In the genomic region with DNA sequence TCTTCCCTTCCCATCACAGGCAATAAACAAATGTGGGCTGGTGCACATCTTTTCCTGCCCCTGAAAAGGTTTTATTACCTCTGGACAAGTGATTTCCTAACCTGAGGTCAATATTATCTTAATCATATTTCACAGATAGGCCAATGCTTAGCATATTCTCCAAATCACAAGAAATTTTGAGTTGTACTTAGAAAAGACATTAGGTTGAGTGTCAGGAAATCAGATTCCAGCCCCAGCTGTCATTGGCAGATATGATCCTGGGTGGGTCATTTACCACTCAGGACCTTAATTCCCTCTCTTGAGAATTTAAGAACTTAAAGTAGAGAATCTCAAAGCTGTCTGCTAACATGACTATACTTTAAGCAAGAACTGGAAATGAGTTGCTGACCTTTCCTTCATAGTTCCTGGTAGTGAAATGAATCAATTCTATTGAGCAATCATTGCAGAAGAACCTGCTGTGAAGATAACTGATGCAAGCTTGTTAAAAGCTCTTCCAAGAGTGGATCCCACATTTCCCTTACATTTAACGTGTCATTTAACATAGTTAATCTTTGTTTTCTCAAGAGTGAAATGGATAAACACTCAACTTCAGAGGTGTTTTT, we compare ENCODE assay signal across 13 cellular contexts. TPM values are rescaled to one million over a fixed set of nuclear protein-coding genes. Genes with fewer than 3 reads are reported as not detected.
DNase-seq lines count a peak whose midpoint lies in the region; ATAC-seq and TF ChIP-seq lines count a peak whose summit lies in the region.
"Had no signal": no experiment of that assay in that cellular context is flagged by ENCODE, and none has a peak within 500 bp of the region (broad histone marks: within the 10 kb centered on the region; RNA-seq: fewer than 3 reads in every experiment).

No MANE protein-coding gene starts in this region.

- BruUV-seq in HCT116 (replicated peaks; lab: Mats Ljungman, UMichigan): no TSS peak

- DNase-seq in CD14-positive monocyte (ENCODE audit: low spot score): no peak
- no peak for DNase-seq in HCT116 (ENCODE audit: low read depth, low spot score)
- DNase-seq in activated CD4-positive, CD25-positive, alpha-beta regulatory T cell treated with anti-CD3 and anti-CD28 coated beads, Interleukin-2, amount 50 U/mL, for 72 hours: no peak
- no peak for DNase-seq in amygdala (lab: John Stamatoyannopoulos, UW)
- no peak for DNase-seq in effector CD8-positive, alpha-beta T cell (lab: John Stamatoyannopoulos, UW)
- no peak for DNase-seq in iPS-NIHi11 (ENCODE audit: low spot score)
- DNase-seq: DMS79 treated with DMSO at 0.1 percent for 48 hours, left ventricle myocardium inferior, NCI-H524 treated with DMSO at 0.1 percent for 48 hours had no signal

- POLR2A ChIA-PET in HCT116 (lab: Charles Lee): no interaction called here

- no peak overlapping the region for H3K4me3 ChIP-seq in HCT116 (replicated peaks in 1 of 2; ENCODE audit: low read depth in 1 of 2, low read length in 2 of 2)
- H3K4me3 ChIP-seq in liver (ENCODE audit: low read depth in 1 of 3, low read length in 3 of 3): no peak overlapping the region
- H3K4me3 ChIP-seq: left ventricle myocardium inferior, thoracic aorta had no signal

- peaks cover 0 to 3% (median 0%) of the 10 kb centered on the region in 7 donors for H3K9me3 Mint-ChIP-seq in CD14-positive monocyte
- no peaks in the 10 kb centered on the region for H3K9me3 Mint-ChIP-seq in activated T-helper 17 cell treated with anti-CD3 and anti-CD28 coated beads, Interleukin-2, amount 50 U/mL, for 72 hours

- H3K27me3 ChIP-seq in HCT116 (ENCODE audit: insufficient read depth, low read length) (no peaks in the 10 kb centered on the region), liver (ENCODE audit: control insufficient read depth in 4 of 4, insufficient read depth in 4 of 4, low read length in 3 of 4) (no peaks in the 10 kb centered on the region)

- H3K36me3 ChIP-seq in HCT116 (ENCODE audit: control insufficient read depth in 1 of 2, insufficient read depth in 2 of 2, low read length in 2 of 2) (no peaks in the 10 kb centered on the region), liver (ENCODE audit: control insufficient read depth in 4 of 4, insufficient read depth in 3 of 4, low read depth in 1 of 4, low read length in 3 of 4) (no peaks in the 10 kb centered on the region)
- H3K36me3 ChIP-seq: left ventricle myocardium inferior, thoracic aorta had no signal

- no peaks in the 10 kb centered on the region for H3K27me3 Mint-ChIP-seq in CD14-positive monocyte (ENCODE audit: low read depth in 3 of 3)
- H3K27me3 Mint-ChIP-seq in activated T-helper 17 cell treated with anti-CD3 and anti-CD28 coated beads, Interleukin-2, amount 50 U/mL, for 72 hours: peaks cover 3% of the 10 kb centered on the region

- WGBS in liver: 7% methylated on average over 1 of the region's 1 CpG

- CTCF ChIA-PET in HCT116 (lab: Charles Lee): interaction anchor here (1.2 kb wide), 1 partner anchor 10 kb away, joined by 3 read pairs; no protein-coding TSS in a partner anchor

- no peak for ATAC-seq in HCT116
- peak; percentile 58 for ATAC-seq in activated T-helper 17 cell treated with anti-CD3 and anti-CD28 coated beads, Interleukin-2, amount 50 U/mL, for 72 hours (replicated peaks)

- H3K27ac ChIP-seq in HCT116 (ENCODE audit: low read depth, low read length) (no peak overlapping the region), liver (ENCODE audit: low read depth in 1 of 2, low read length in 2 of 2) (peak overlapping the region in 1 of 2 donors; percentile 9)
- H3K27ac ChIP-seq: KMS-11, left ventricle myocardium inferior, thoracic aorta had no signal

- no peaks in the 10 kb centered on the region for H3K79me2 ChIP-seq in HCT116 (ENCODE audit: insufficient read depth, low read length)

- no peaks in the 10 kb centered on the region for H3K9me2 ChIP-seq in HCT116 (ENCODE audit: insufficient read depth)

- RAD21 ChIA-PET in HCT116 (lab: Charles Lee; ENCODE audit: low non-redundant PET in 1 of 2, low total read pairs in 2 of 2, uncharacterized antibody in 2 of 2, unreplicated experiment in 2 of 2): no interaction called here

- no peak overlapping the region for H2AFZ ChIP-seq in HCT116 (ENCODE audit: low read depth, low read length, poor library complexity, severe bottlenecking)

- H3K4me1 ChIP-seq in HCT116 (ENCODE audit: control insufficient read depth in 1 of 2, insufficient read depth in 2 of 2, low read length in 2 of 2): no peaks in the 10 kb centered on the region
- H3K4me1 ChIP-seq in liver (ENCODE audit: control insufficient read depth in 4 of 4, insufficient read depth in 4 of 4, low read length in 3 of 4): peaks cover 0 to 7% (median 2%) of the 10 kb centered on the region in 4 donors
- H3K4me1 ChIP-seq: left ventricle myocardium inferior had no signal

- H3K4me3 Mint-ChIP-seq in CD14-positive monocyte: peak overlapping the region in 1 of 2 donors; percentile 35
- no peak overlapping the region for H3K4me3 Mint-ChIP-seq in activated T-helper 17 cell treated with anti-CD3 and anti-CD28 coated beads, Interleukin-2, amount 50 U/mL, for 72 hours

- H3K4me2 ChIP-seq in HCT116 (ENCODE audit: low read length): no peak overlapping the region
- H3K4me2 ChIP-seq: KMS-11 had no signal

- H3K9me3 ChIP-seq in HCT116 (ENCODE audit: control insufficient read depth in 1 of 2, insufficient read depth in 1 of 2, low read depth in 1 of 2, low read length in 2 of 2) (no peaks in the 10 kb centered on the region), liver (ENCODE audit: control insufficient read depth in 4 of 4, low read length in 3 of 4) (no peaks in the 10 kb centered on the region)
- H3K9me3 ChIP-seq: left ventricle myocardium inferior, thoracic aorta had no signal

- TF ChIP-seq CTCF in CD14-positive monocyte (IDR thresholded peaks at IDR 0.05): no peak
- no peak for TF ChIP-seq CTCF in HCT116 (IDR thresholded peaks at IDR 0.05 in 2 of 3, conservative IDR thresholded peaks at IDR 0.05 in 1 of 3; ENCODE audit: borderline replicate concordance in 1 of 3, insufficient read depth in 1 of 3, low read depth in 2 of 3, low read length in 2 of 3)
- TF ChIP-seq CTCF in liver (IDR thresholded peaks at IDR 0.05; ENCODE audit: low read depth, low read length, missing input control): no peak

- no peak overlapping the region for H3K9ac ChIP-seq in HCT116 (ENCODE audit: low read length)
- no peak overlapping the region for H3K9ac ChIP-seq in liver (ENCODE audit: low read depth in 1 of 2, low read length in 2 of 2)
- H3K9ac ChIP-seq: KMS-11 had no signal

- no peaks in the 10 kb centered on the region for H3K36me3 Mint-ChIP-seq in CD14-positive monocyte
- no peaks in the 10 kb centered on the region for H3K36me3 Mint-ChIP-seq in activated T-helper 17 cell treated with anti-CD3 and anti-CD28 coated beads, Interleukin-2, amount 50 U/mL, for 72 hours (ENCODE audit: low read depth)

- peak overlapping the region; percentile 43 to 90 (median 82) for H3K27ac Mint-ChIP-seq in CD14-positive monocyte
- H3K27ac Mint-ChIP-seq in activated T-helper 17 cell treated with anti-CD3 and anti-CD28 coated beads, Interleukin-2, amount 50 U/mL, for 72 hours: no peak overlapping the region

- peaks cover 43% of the 10 kb centered on the region for H3K4me1 Mint-ChIP-seq in CD14-positive monocyte
- peaks cover 8% of the 10 kb centered on the region for H3K4me1 Mint-ChIP-seq in activated T-helper 17 cell treated with anti-CD3 and anti-CD28 coated beads, Interleukin-2, amount 50 U/mL, for 72 hours

- no peaks in the 10 kb centered on the region for H4K20me1 ChIP-seq in HCT116 (ENCODE audit: insufficient read depth)

- no peak for TF ChIP-seq POLR2A in HCT116 (IDR thresholded peaks at IDR 0.05; ENCODE audit: borderline replicate concordance, extremely low read depth, insufficient read depth, insufficient read length)

- intact Hi-C loops in CD14-positive monocyte (cut with micrococcal nuclease) (loop anchor here (5.0 to 10.0 kb wide), 3 partner anchors 90 to 325 kb away; a partner anchor contains a TSS), HCT116 (cut with micrococcal nuclease) (loop anchor here (10.0 kb wide), 1 partner anchor 253 kb away; no protein-coding TSS in a partner anchor)

- TF ChIP-seq RAD21 in HCT116 (IDR thresholded peaks at IDR 0.05; ENCODE audit: low read depth) (no peak), liver (IDR thresholded peaks at IDR 0.05) (peak; percentile 42 to 66)

TF ChIP-seq in HCT116, 20 proteins besides CTCF, POLR2A, EP300 and RAD21:
- TF ChIP-seq SP1 (IDR thresholded peaks at IDR 0.05; ENCODE audit: low read depth): no peak
- peak; percentile 67 for TF ChIP-seq CEBPB (IDR thresholded peaks at IDR 0.05; ENCODE audit: low read depth)

TF ChIP-seq in liver, 16 proteins besides CTCF, POLR2A, EP300 and RAD21 (continues in another document):
- peak; percentile 70 to 72 for TF ChIP-seq RXRA (IDR thresholded peaks at IDR 0.05)
- TF ChIP-seq NR2F2 (IDR thresholded peaks at IDR 0.05): no peak
- TF ChIP-seq, protein P1, sequence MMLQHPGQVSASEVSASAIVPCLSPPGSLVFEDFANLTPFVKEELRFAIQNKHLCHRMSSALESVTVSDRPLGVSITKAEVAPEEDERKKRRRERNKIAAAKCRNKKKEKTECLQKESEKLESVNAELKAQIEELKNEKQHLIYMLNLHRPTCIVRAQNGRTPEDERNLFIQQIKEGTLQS (IDR thresholded peaks at IDR 0.05): peak; percentile 69

RNA-seq across cellular contexts. Expression of a gene that starts 46.4 kb away (rescaled TPM):
- under 1 TPM; 0.05 to 0.28 TPM for polyA plus RNA-seq in CD14-positive monocyte
- total RNA-seq in HCT116 (2021; ENCODE audit: unreplicated experiment): 4.0 TPM
- 1.1 and 1.4 TPM in 2 replicates for polyA plus RNA-seq in HCT116 (2012)
- total RNA-seq in activated T-helper 17 cell treated with anti-CD3 and anti-CD28 coated beads, Interleukin-2, amount 50 U/mL, for 72 hours: under 1 TPM in 1 of 2 donors, not detected in 1; 0.42 TPM
- under 1 TPM in 1 of 2 donors, not detected in 1; 0.14 TPM for total RNA-seq in liver
- under 1 TPM; 0.05 to 0.36 TPM for polyA plus RNA-seq in liver
- total RNA-seq: left ventricle myocardium inferior had no signal
